ENCODE assay signal across 22 cellular contexts in the genomic region with DNA sequence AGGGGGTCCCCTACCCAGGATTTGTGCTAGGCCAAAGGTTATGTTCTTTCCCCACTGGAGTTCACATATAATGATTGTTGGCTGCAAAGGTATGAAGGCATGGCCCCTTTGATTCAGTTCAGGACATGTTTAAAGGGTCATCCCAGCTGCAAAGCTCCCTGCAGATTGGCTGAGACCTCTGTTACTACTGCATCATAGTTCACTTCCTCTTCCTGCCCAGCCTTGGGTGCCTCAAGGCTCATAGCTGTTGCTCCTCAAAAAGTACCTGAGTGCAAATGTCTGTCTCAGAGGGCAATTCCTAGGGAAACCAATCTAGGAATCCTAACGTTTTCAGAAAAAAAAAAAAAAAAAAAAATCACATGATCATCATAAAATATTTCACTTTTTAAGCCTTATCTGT.
"Had no signal": no experiment of that assay in that cellular context is flagged by ENCODE, and none has a peak within 500 bp of the region (broad histone marks: within the 10 kb centered on the region; RNA-seq: fewer than 3 reads in every experiment).

No MANE protein-coding gene starts in this region.

- ATAC-seq: T-cell had no signal

- FAIRE-seq: RCC 7860 had no signal

- H3K9ac ChIP-seq: SK-N-SH had no signal

- H3K36me3 ChIP-seq: MG63 had no signal

- H3K9me2 ChIP-seq: SK-N-SH had no signal

- H3K27me3 ChIP-seq: MG63 had no signal

- H3K9me3 ChIP-seq: MG63, SK-N-SH had no signal

- DNase-seq: KBM-7, MG63, MV-4-11, NCI-H1092, NCI-H1436, NCI-H187, NCI-H2029, NCI-H2081 treated with DMSO at 0.1 percent for 48 hours, NCI-H2171, NCI-H226, NCI-H446, NCI-H510A, NCI-H524 treated with DMSO at 0.1 percent for 48 hours, NCI-H69, NCI-H774, OCI-M1, Right ventricle myocardium superior, RPMI8226, SK-N-SH, SW 1271, T-cell had no signal

- H3K4me2 ChIP-seq: SK-N-SH had no signal

- H3K4me3 ChIP-seq: MG63 had no signal
